18 cellular contexts compared by ENCODE assay signal in genomic region chr3:170485696-170486095, GRCh38.
"Had no signal": no experiment of that assay in that cellular context is flagged by ENCODE, and none has a peak within 500 bp of the region (broad histone marks: within the 10 kb centered on the region; RNA-seq: fewer than 3 reads in every experiment).

No MANE protein-coding gene starts in this region.

- H3K4me1 Mint-ChIP-seq: activated B cell treated with CpG ODN at 0.5 μM for 24 hours; activated CD4-positive, alpha-beta T cell treated with anti-CD3 and anti-CD28 coated beads, Interleukin-2, amount 10 ng/mL, durations not matched to agents 7 days and 5 days; naive B cell; stimulated activated memory B cell treated with anti-CD40 and anti-IgM and Interleukin-4, amounts not matched to agents 10 μg/mL and 1 μg/mL and 100 μg/mL, for 72 hours had no signal

- H3K27me3 Mint-ChIP-seq: dendritic cell treated with granulocyte-macrophage colony-stimulating factor and Interleukin-4, amounts not matched to agents 40 ng/mL and 50 ng/mL, for 4 days; type B pancreatic cell had no signal

- H3K36me3 Mint-ChIP-seq: mesothelial cell of epicardium; naive B cell; stimulated activated memory B cell treated with anti-CD40 and anti-IgM and Interleukin-4, amounts not matched to agents 10 μg/mL and 1 μg/mL and 100 μg/mL, for 72 hours had no signal

- H3K27ac Mint-ChIP-seq: activated B cell treated with CpG ODN at 0.5 μM for 24 hours; activated CD4-positive, alpha-beta T cell treated with anti-CD3 and anti-CD28 coated beads, Interleukin-2, amount 10 ng/mL, durations not matched to agents 7 days and 5 days; dendritic cell treated with granulocyte-macrophage colony-stimulating factor and Interleukin-4, amounts not matched to agents 40 ng/mL and 50 ng/mL, for 4 days; endodermal cell; mesothelial cell of epicardium; naive B cell; stimulated activated memory B cell treated with anti-CD40 and anti-IgM and Interleukin-4, amounts not matched to agents 10 μg/mL and 1 μg/mL and 100 μg/mL, for 72 hours; type B pancreatic cell had no signal

- ATAC-seq: body of pancreas; esophagus mucosa; psoas muscle; sciatic nerve; SK-N-SH treated with all-trans-retinoic acid at 6 μM for 48 hours; stimulated activated memory B cell treated with anti-CD40 and anti-IgM and Interleukin-4, amounts not matched to agents 10 μg/mL and 1 μg/mL and 100 μg/mL, for 72 hours had no signal

- H3K4me3 Mint-ChIP-seq: activated B cell treated with CpG ODN at 0.5 μM for 24 hours; activated CD4-positive, alpha-beta T cell treated with anti-CD3 and anti-CD28 coated beads, Interleukin-2, amount 10 ng/mL, durations not matched to agents 7 days and 5 days; dendritic cell treated with granulocyte-macrophage colony-stimulating factor and Interleukin-4, amounts not matched to agents 40 ng/mL and 50 ng/mL, for 4 days; endodermal cell; mesothelial cell of epicardium; naive B cell; stimulated activated memory B cell treated with anti-CD40 and anti-IgM and Interleukin-4, amounts not matched to agents 10 μg/mL and 1 μg/mL and 100 μg/mL, for 72 hours; type B pancreatic cell had no signal

- H3K9me3 ChIP-seq: body of pancreas, psoas muscle, spleen had no signal

- H3K9me3 Mint-ChIP-seq: activated B cell treated with CpG ODN at 0.5 μM for 24 hours; activated CD4-positive, alpha-beta T cell treated with anti-CD3 and anti-CD28 coated beads, Interleukin-2, amount 10 ng/mL, durations not matched to agents 7 days and 5 days; dendritic cell treated with granulocyte-macrophage colony-stimulating factor and Interleukin-4, amounts not matched to agents 40 ng/mL and 50 ng/mL, for 4 days; endodermal cell; mesothelial cell of epicardium; naive B cell; stimulated activated memory B cell treated with anti-CD40 and anti-IgM and Interleukin-4, amounts not matched to agents 10 μg/mL and 1 μg/mL and 100 μg/mL, for 72 hours; type B pancreatic cell had no signal

- DNase-seq: activated B cell treated with CpG ODN at 0.5 μM for 24 hours; activated CD4-positive, alpha-beta T cell treated with anti-CD3 and anti-CD28 coated beads, Interleukin-2, amount 10 ng/mL, durations not matched to agents 7 days and 5 days; activated CD8-positive, alpha-beta memory T cell treated with anti-CD3 and anti-CD28 coated beads for 24 hours; activated naive CD4-positive, alpha-beta T cell treated with Interleukin-2 at 50 U/mL for 16 hours; body of pancreas; endodermal cell; glutamatergic neuron; naive B cell; psoas muscle; spleen; stimulated activated CD4-positive, alpha-beta T cell treated with anti-CD3 and anti-CD28 coated beads, Interleukin-1b, Interleukin-23, amount 100 ng/mL, for 48 hours had no signal
